Comparison of ENCODE assay signal across 18 cellular contexts in the genomic region with DNA sequence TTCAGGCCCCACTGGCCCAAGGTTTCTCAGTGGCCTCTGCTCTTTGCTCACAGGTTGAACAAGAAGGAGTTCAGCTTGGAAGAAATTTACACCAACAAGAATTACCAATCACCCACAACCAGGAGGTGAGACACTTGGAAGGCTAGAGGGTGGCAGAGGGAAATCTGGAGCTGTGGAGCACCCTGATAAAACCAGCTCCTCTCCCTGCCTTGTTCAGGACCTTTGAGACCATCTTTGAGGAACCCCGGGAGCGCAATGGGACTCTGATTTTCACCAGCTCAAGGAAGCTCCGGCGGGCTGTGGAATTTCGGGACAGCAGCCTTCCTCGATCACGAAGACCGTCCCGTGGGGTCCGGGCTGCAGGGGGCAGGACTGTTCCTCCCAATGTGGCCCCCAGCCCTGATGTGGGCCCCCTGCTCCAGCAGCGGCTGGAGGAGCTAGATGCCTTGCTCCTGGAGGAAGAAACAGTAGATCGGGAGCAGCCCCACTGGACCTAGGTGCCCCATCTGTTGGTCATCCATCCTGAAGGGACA. TPM values are rescaled to one million over a fixed set of nuclear protein-coding genes. Genes with fewer than 3 reads are reported as not detected.
DNase-seq lines count a peak whose midpoint lies in the region; ATAC-seq and TF ChIP-seq lines count a peak whose summit lies in the region.
"Had no signal": no experiment of that assay in that cellular context is flagged by ENCODE, and none has a peak within 500 bp of the region (broad histone marks: within the 10 kb centered on the region; RNA-seq: fewer than 3 reads in every experiment).

No MANE protein-coding gene starts in this region.

- H3K9me3 Mint-ChIP-seq in CD14-positive monocyte = peaks cover 0 to 2% (median 0%) of the 10 kb centered on the region in 7 donors
- H3K9me3 Mint-ChIP-seq in naive thymus-derived CD4-positive, alpha-beta T cell = peaks cover 0 to 6% (median 0%) of the 10 kb centered on the region in 11 donors

- peaks cover 37% of the 10 kb centered on the region for H3K4me1 Mint-ChIP-seq in CD14-positive monocyte
- peaks cover 19 to 51% (median 31%) of the 10 kb centered on the region in 7 donors for H3K4me1 Mint-ChIP-seq in naive thymus-derived CD4-positive, alpha-beta T cell

- peaks cover 12% of the 10 kb centered on the region; the same call in 1 of the 2 replicates for H3K36me3 ChIP-seq in Panc1 (ENCODE audit: control insufficient read depth, insufficient read depth, low read length)
- H3K36me3 ChIP-seq in naive thymus-derived CD4-positive, alpha-beta T cell (ENCODE audit: control insufficient read depth in 2 of 3, insufficient read depth in 3 of 3, low read length in 3 of 3) = peaks cover 9 to 46% (median 13%) of the 10 kb centered on the region in 3 experiments

- peaks cover 0 to 3% (median 0%) of the 10 kb centered on the region in 3 donors for H3K27me3 Mint-ChIP-seq in CD14-positive monocyte (ENCODE audit: low read depth in 3 of 3)
- H3K27me3 Mint-ChIP-seq in naive thymus-derived CD4-positive, alpha-beta T cell = no peaks in the 10 kb centered on the region

- H3K4me3 ChIP-seq in Panc1 (ENCODE audit: low read depth in 2 of 2, low read length in 2 of 2) = no peak overlapping the region
- no peak overlapping the region for H3K4me3 ChIP-seq in naive thymus-derived CD4-positive, alpha-beta T cell (ENCODE audit: low read length)
- H3K4me3 ChIP-seq: testis had no signal

- CTCF ChIA-PET in Panc1 (lab: Charles Lee) = no interaction called here
- CTCF ChIA-PET in naive thymus-derived CD4-positive, alpha-beta T cell (lab: Charles Lee) = interaction anchor here (0.9 to 1.1 kb wide), 2 partner anchors 38 to 41 kb away, joined by 3 to 4 read pairs; no protein-coding TSS in a partner anchor

- peak overlapping the region in 4 of 7 donors; percentile 42 to 96 (median 75) for H3K27ac Mint-ChIP-seq in CD14-positive monocyte
- H3K27ac Mint-ChIP-seq in naive thymus-derived CD4-positive, alpha-beta T cell = peak overlapping the region in 7 of 9 donors; percentile 42 to 99 (median 85)

- no peak overlapping the region for H3K4me3 Mint-ChIP-seq in CD14-positive monocyte
- H3K4me3 Mint-ChIP-seq in naive thymus-derived CD4-positive, alpha-beta T cell = peak overlapping the region in 2 of 10 donors; percentile 25 to 81

- TSS peak; percentile 60 for BruUV-seq in Panc1 (replicated peaks; lab: Mats Ljungman, UMichigan)

- peaks cover 19% of the 10 kb centered on the region for H3K4me1 ChIP-seq in Panc1 (ENCODE audit: control insufficient read depth, insufficient read depth, low read length)
- H3K4me1 ChIP-seq in naive thymus-derived CD4-positive, alpha-beta T cell (ENCODE audit: control insufficient read depth in 2 of 2, insufficient read depth in 2 of 2, low read length in 2 of 2) = peaks cover 18 to 20% of the 10 kb centered on the region in 2 donors

- POLR2A ChIA-PET in Panc1 (lab: Charles Lee) = no interaction called here
- POLR2A ChIA-PET in naive thymus-derived CD4-positive, alpha-beta T cell (lab: Charles Lee) = interaction anchor here (0.6 to 1.1 kb wide), 6 partner anchors 9 to 256 kb away, joined by 3 to 5 read pairs (median 4); no protein-coding TSS in a partner anchor

- no peak for ATAC-seq in Panc1
- ATAC-seq in naive thymus-derived CD4-positive, alpha-beta T cell = no peak
- ATAC-seq: esophagus mucosa had no signal

- intact Hi-C loops in CD14-positive monocyte (cut with micrococcal nuclease) (loop anchor here (5.0 to 10.0 kb wide), 4 partner anchors 84 to 281 kb away; partner anchors contain the start of genes CFAP119 (in 1 of the 2), FBXL19 (in 1 of the 2), MYL11 (in 1 of the 2) and RNF40 (in 1 of the 2)), Panc1 (cut with micrococcal nuclease; ENCODE audit: unreplicated experiment) (no loop called here)
- intact Hi-C loops in naive thymus-derived CD4-positive, alpha-beta T cell (cut with micrococcal nuclease) = loop anchor here (5.0 to 10.0 kb wide), 4 partner anchors 106 to 849 kb away; partner anchors contain the start of genes CFAP119 (in 1 of the 2), MAZ (in 1 of the 2), RNF40 (in 1 of the 2) and TBX6 (in 1 of the 2)

- peaks cover 46 to 52% of the 10 kb centered on the region in 2 donors for H3K36me3 Mint-ChIP-seq in CD14-positive monocyte
- peaks cover 3 to 28% (median 5%) of the 10 kb centered on the region in 5 donors for H3K36me3 Mint-ChIP-seq in naive thymus-derived CD4-positive, alpha-beta T cell

- no peaks in the 10 kb centered on the region for H3K27me3 ChIP-seq in Panc1 (ENCODE audit: control insufficient read depth, insufficient read depth, low read length)
- H3K27me3 ChIP-seq in naive thymus-derived CD4-positive, alpha-beta T cell (ENCODE audit: control insufficient read depth in 2 of 2, insufficient read depth in 2 of 2, low read length in 2 of 2) = no peaks in the 10 kb centered on the region
- H3K27me3 ChIP-seq: BE2C, testis had no signal

- DNase-seq in CD14-positive monocyte (ENCODE audit: low spot score) (no peak), Panc1 (ENCODE audit: low read depth, low spot score) (no peak), DMS114 treated with DMSO at 0.1 percent for 48 hours (lab: John Stamatoyannopoulos, UW; ENCODE audit: unreplicated experiment) (no peak), DMS153 treated with DMSO at 0.1 percent for 48 hours (lab: John Stamatoyannopoulos, UW; ENCODE audit: unreplicated experiment) (no peak)
- no peak for DNase-seq in naive thymus-derived CD4-positive, alpha-beta T cell
- DNase-seq in activated effector memory CD4-positive, alpha-beta T cell treated with Interleukin-2 at 50 U/mL for 16 hours = no peak
- DNase-seq: activated CD4-positive, CD25-positive, alpha-beta regulatory T cell; activated T-cell treated with anti-CD3 and anti-CD28 coated beads, Interleukin-2, amount 50 U/mL, for 1 hour; anterior cingulate cortex; BE2C; cortex of kidney; midbrain; MM.1S; NCI-H2081 treated with DMSO at 0.1 percent for 48 hours; NCI-H748 treated with DMSO at 0.1 percent for 48 hours; SW 1271; testis had no signal

- in situ Hi-C loops in Panc1 (cut with HindIII; ENCODE audit: low pct_unique_long_range_greater_than_20kb, low sequenced_read_pairs) = no loop called here

- no peaks in the 10 kb centered on the region for H3K9me3 ChIP-seq in Panc1 (ENCODE audit: control insufficient read depth, insufficient read depth, low read depth, low read length)
- H3K9me3 ChIP-seq in naive thymus-derived CD4-positive, alpha-beta T cell (ENCODE audit: control insufficient read depth in 2 of 3, low read length in 3 of 3) = no peaks in the 10 kb centered on the region
- H3K9me3 ChIP-seq: BE2C, testis had no signal

- TF ChIP-seq CTCF in CD14-positive monocyte (IDR thresholded peaks at IDR 0.05) (no peak), Panc1 (IDR thresholded peaks at IDR 0.05) (no peak)

- no peak overlapping the region for H3K27ac ChIP-seq in Panc1 (ENCODE audit: low read length)
- no peak overlapping the region for H3K27ac ChIP-seq in naive thymus-derived CD4-positive, alpha-beta T cell (ENCODE audit: low read depth, low read length)
- H3K27ac ChIP-seq: testis had no signal

RNA-seq across cellular contexts. Expression of gene FBRS, which starts 2.4 kb away (rescaled TPM):
- 1 to 10 TPM; 1.4 to 2.1 TPM for polyA plus RNA-seq in CD14-positive monocyte
- 103 TPM for total RNA-seq in Panc1 (2021; ENCODE audit: unreplicated experiment)
- polyA plus RNA-seq in Panc1 (2012; ENCODE audit: insufficient read length) = 102 TPM
- total RNA-seq in naive thymus-derived CD4-positive, alpha-beta T cell = 100 to 1,000 TPM; 143 to 174 (median 164) TPM
- 1 to 10 TPM; 2.6 to 5.0 TPM for polyA plus RNA-seq in naive thymus-derived CD4-positive, alpha-beta T cell

RNA-seq across cellular contexts. Expression of gene PRR14, which starts 5.1 kb away (rescaled TPM):
- 10 to 100 TPM in 1 of 2 donors, 1 to 10 TPM in 1; 6.1 to 10.4 TPM for polyA plus RNA-seq in CD14-positive monocyte
- total RNA-seq in Panc1 (2021; ENCODE audit: unreplicated experiment) = 77.6 TPM
- 44.2 TPM for polyA plus RNA-seq in Panc1 (2012; ENCODE audit: insufficient read length)
- 10 to 100 TPM; 57.6 to 91.9 (median 82.5) TPM for total RNA-seq in naive thymus-derived CD4-positive, alpha-beta T cell
- 10 to 100 TPM; 13.3 to 20.9 TPM for polyA plus RNA-seq in naive thymus-derived CD4-positive, alpha-beta T cell

RNA-seq across cellular contexts. Expression of gene SRCAP, which starts 43.1 kb away (rescaled TPM):
- polyA plus RNA-seq in CD14-positive monocyte = 1 to 10 TPM; 3.0 to 6.3 TPM
- 73.6 TPM for total RNA-seq in Panc1 (2021; ENCODE audit: unreplicated experiment)
- polyA plus RNA-seq in Panc1 (2012; ENCODE audit: insufficient read length) = 38.0 TPM
- total RNA-seq in naive thymus-derived CD4-positive, alpha-beta T cell = 100 to 1,000 TPM in 2 of 5 experiments, 10 to 100 TPM in 3; 82.6 to 111 (median 97.5) TPM
- 10 to 100 TPM; 11.8 to 40.5 TPM for polyA plus RNA-seq in naive thymus-derived CD4-positive, alpha-beta T cell

RNA-seq across cellular contexts. Expression of gene ZNF689, which starts 45.7 kb away (rescaled TPM):
- 10 to 100 TPM in 1 of 2 donors, 1 to 10 TPM in 1; 8.0 to 11.2 TPM for polyA plus RNA-seq in CD14-positive monocyte
- 16.5 TPM for total RNA-seq in Panc1 (2021; ENCODE audit: unreplicated experiment)
- polyA plus RNA-seq in Panc1 (2012; ENCODE audit: insufficient read length) = 8.9 TPM
- 10 to 100 TPM in 4 of 5 experiments, 1 to 10 TPM in 1; 6.8 to 14.6 (median 12.4) TPM for total RNA-seq in naive thymus-derived CD4-positive, alpha-beta T cell
- 10 to 100 TPM; 11.5 to 15.6 TPM for polyA plus RNA-seq in naive thymus-derived CD4-positive, alpha-beta T cell
